In genomic region chr16:84737192-84737591, GRCh38 we compare ENCODE assay signal across 16 cellular contexts. TPM values are rescaled to one million over a fixed set of nuclear protein-coding genes. Genes with fewer than 3 reads are reported as not detected.
DNase-seq lines count a peak whose midpoint lies in the region; ATAC-seq and TF ChIP-seq lines count a peak whose summit lies in the region.
"Had no signal": no experiment of that assay in that cellular context is flagged by ENCODE, and none has a peak within 500 bp of the region (broad histone marks: within the 10 kb centered on the region; RNA-seq: fewer than 3 reads in every experiment).

No MANE protein-coding gene starts in this region.

- no peak overlapping the region for H2AFZ ChIP-seq in HCT116 (ENCODE audit: low read depth, low read length, poor library complexity, severe bottlenecking)

- intact Hi-C loops in HCT116 (cut with micrococcal nuclease) (no loop called here), psoas muscle (cut with DNase I) (loop anchor here in 1 of 2 donors (5.0 kb wide), 1 partner anchor 225 kb away; no protein-coding TSS in a partner anchor)

- CTCF ChIA-PET in HCT116 (lab: Charles Lee): interaction anchor here (0.8 to 6.0 kb wide), 8 partner anchors 10 to 231 kb away, joined by 3 to 71 read pairs (median 24); no protein-coding TSS in a partner anchor

- no peak for TF ChIP-seq EP300 in upper lobe of left lung (IDR thresholded peaks at IDR 0.05)

- POLR2A ChIA-PET in HCT116 (lab: Charles Lee): no interaction called here

- H3K9ac ChIP-seq in BLaER1 treated with 17β-estradiol and CSF1 and Interleukin-3, amounts not matched to agents 10 nM and 100 nM: 0 out of 22 replicates have a peak overlapping the region, but pooled peaks of 1 of the 11 experiments have one; percentile 14
- no peak overlapping the region for H3K9ac ChIP-seq in HCT116 (ENCODE audit: low read length)
- H3K9ac ChIP-seq in duodenal mucosa (ENCODE audit: low read depth in 1 of 2, low read length in 2 of 2): no peak overlapping the region

- no peak for ATAC-seq in HCT116
- ATAC-seq in psoas muscle: no peak
- ATAC-seq in upper lobe of left lung (ENCODE audit: low FRiP score in 2 of 2): no peak
- no peak for ATAC-seq in GM21381 (IDR thresholded peaks at IDR 0.05; ENCODE audit: unreplicated experiment)
- ATAC-seq: sciatic nerve had no signal

- RAD21 ChIA-PET in HCT116 (lab: Charles Lee; ENCODE audit: low non-redundant PET in 1 of 2, low total read pairs in 2 of 2, uncharacterized antibody in 2 of 2, unreplicated experiment in 2 of 2): no interaction called here

- TF ChIP-seq POLR2A in HCT116 (IDR thresholded peaks at IDR 0.05; ENCODE audit: borderline replicate concordance, extremely low read depth, insufficient read depth, insufficient read length) (no peak), upper lobe of left lung (IDR thresholded peaks at IDR 0.05) (no peak)

- H3K9me2 ChIP-seq in HCT116 (ENCODE audit: insufficient read depth): no peaks in the 10 kb centered on the region

- H3K36me3 ChIP-seq in BLaER1 treated with 17β-estradiol and CSF1 and Interleukin-3, amounts not matched to agents 10 nM and 100 nM: peaks cover 38 to 93% (median 72%) of the 10 kb centered on the region in 11 experiments
- H3K36me3 ChIP-seq in HCT116 (ENCODE audit: control insufficient read depth in 1 of 2, insufficient read depth in 2 of 2, low read length in 2 of 2) (peaks cover 3 to 20% of the 10 kb centered on the region in 2 experiments; a peak in 2 of 4 replicates), duodenal mucosa (ENCODE audit: control insufficient read depth in 1 of 2, insufficient read depth in 2 of 2, low read length in 2 of 2) (peaks cover 0 to 12% of the 10 kb centered on the region in 2 donors), psoas muscle (ENCODE audit: insufficient read depth in 1 of 2, low read depth in 1 of 2) (peaks cover 0 to 4% of the 10 kb centered on the region in 2 donors), upper lobe of left lung (peaks cover 0 to 13% (median 0%) of the 10 kb centered on the region in 4 donors)
- H3K36me3 ChIP-seq: vagina had no signal

- peaks cover 100% of the 10 kb centered on the region for H3K79me2 ChIP-seq in HCT116 (ENCODE audit: insufficient read depth, low read length)

- H4K20me1 ChIP-seq in BLaER1 treated with 17β-estradiol and CSF1 and Interleukin-3, amounts not matched to agents 10 nM and 100 nM: peaks cover 70 to 100% (median 100%) of the 10 kb centered on the region in 11 experiments
- peaks cover 45% of the 10 kb centered on the region; the same call in 1 of the 2 replicates for H4K20me1 ChIP-seq in HCT116 (ENCODE audit: insufficient read depth)

- H3K9me3 ChIP-seq in BLaER1 treated with 17β-estradiol and CSF1 and Interleukin-3, amounts not matched to agents 10 nM and 100 nM (replicated peaks in 1 of 11): peaks cover 0 to 11% (median 0%) of the 10 kb centered on the region in 11 experiments; a peak in 4 of 22 replicates
- H3K9me3 ChIP-seq in HCT116 (ENCODE audit: control insufficient read depth in 1 of 2, insufficient read depth in 1 of 2, low read depth in 1 of 2, low read length in 2 of 2) (no peaks in the 10 kb centered on the region), duodenal mucosa (ENCODE audit: control insufficient read depth in 1 of 2, low read length in 2 of 2) (no peaks in the 10 kb centered on the region), psoas muscle (no peaks in the 10 kb centered on the region), upper lobe of left lung (no peaks in the 10 kb centered on the region)
- H3K9me3 ChIP-seq: vagina had no signal

- peak overlapping the region in 3 of 11 experiments; percentile 9 to 54 (median 30); a peak in 2 of 22 replicates for H3K27ac ChIP-seq in BLaER1 treated with 17β-estradiol and CSF1 and Interleukin-3, amounts not matched to agents 10 nM and 100 nM
- peak overlapping the region; percentile 9; the same call in 1 of the 2 replicates for H3K27ac ChIP-seq in HCT116 (ENCODE audit: low read depth, low read length)
- peak overlapping the region; percentile 57 for H3K27ac ChIP-seq in duodenal mucosa (ENCODE audit: low read depth, low read length)
- H3K27ac ChIP-seq in psoas muscle: peak overlapping the region; percentile 27
- no peak overlapping the region for H3K27ac ChIP-seq in upper lobe of left lung

- no peak overlapping the region for H3K4me3 ChIP-seq in BLaER1 treated with 17β-estradiol and CSF1 and Interleukin-3, amounts not matched to agents 10 nM and 100 nM
- H3K4me3 ChIP-seq in HCT116 (replicated peaks in 1 of 2; ENCODE audit: low read depth in 1 of 2, low read length in 2 of 2) (no peak overlapping the region), duodenal mucosa (ENCODE audit: low read depth in 1 of 2, low read length in 2 of 2) (peak overlapping the region; percentile 11 to 17), psoas muscle (no peak overlapping the region), upper lobe of left lung (no peak overlapping the region)
- H3K4me3 ChIP-seq: vagina had no signal

- peak overlapping the region; percentile 26 to 72 (median 47); a peak in 20 of 22 replicates for H3K4me2 ChIP-seq in BLaER1 treated with 17β-estradiol and CSF1 and Interleukin-3, amounts not matched to agents 10 nM and 100 nM
- H3K4me2 ChIP-seq in HCT116 (ENCODE audit: low read length): no peak overlapping the region

- H3K27me3 ChIP-seq in BLaER1 treated with 17β-estradiol and CSF1 and Interleukin-3, amounts not matched to agents 10 nM and 100 nM: no peaks in the 10 kb centered on the region
- H3K27me3 ChIP-seq in HCT116 (ENCODE audit: insufficient read depth, low read length) (no peaks in the 10 kb centered on the region), duodenal mucosa (ENCODE audit: control insufficient read depth in 1 of 2, insufficient read depth in 2 of 2, low read length in 2 of 2) (no peaks in the 10 kb centered on the region), psoas muscle (ENCODE audit: insufficient read depth in 3 of 3, low read length in 2 of 3) (no peaks in the 10 kb centered on the region), upper lobe of left lung (no peaks in the 10 kb centered on the region)
- H3K27me3 ChIP-seq: vagina had no signal

- TF ChIP-seq CTCF in HCT116 (IDR thresholded peaks at IDR 0.05 in 2 of 3, conservative IDR thresholded peaks at IDR 0.05 in 1 of 3; ENCODE audit: borderline replicate concordance in 1 of 3, insufficient read depth in 1 of 3, low read depth in 2 of 3, low read length in 2 of 3): no peak
- no peak for TF ChIP-seq CTCF in psoas muscle (IDR thresholded peaks at IDR 0.05)
- no peak for TF ChIP-seq CTCF in upper lobe of left lung (IDR thresholded peaks at IDR 0.05)

- no TSS peak for BruUV-seq in HCT116 (replicated peaks; lab: Mats Ljungman, UMichigan)

- no peak for DNase-seq in HCT116 (ENCODE audit: low read depth, low spot score)
- no peak for DNase-seq in psoas muscle
- DNase-seq in RPMI8226: no peak
- DNase-seq in upper lobe of left lung: no peak
- DNase-seq: activated CD4-positive, alpha-beta T cell treated with anti-CD3 and anti-CD28 coated beads, Interleukin-2, amount 50 U/mL, for 48 hours; activated CD8-positive, alpha-beta memory T cell treated with anti-CD3 and anti-CD28 coated beads, Interleukin-2, amount 50 U/mL, for 48 hours; activated effector memory CD4-positive, alpha-beta T cell treated with anti-CD3 and anti-CD28 coated beads, Interleukin-2, amount 50 U/mL, for 16 hours; CD8-positive, alpha-beta memory T cell; mesenchymal stem cell; naive B cell; stimulated activated CD8-positive, alpha-beta memory T cell treated with anti-CD3 and anti-CD28 coated beads, Interleukin-4, amount 100 ng/mL, for 48 hours had no signal

- H3K4me1 ChIP-seq in BLaER1 treated with 17β-estradiol and CSF1 and Interleukin-3, amounts not matched to agents 10 nM and 100 nM: peaks cover 61 to 95% (median 79%) of the 10 kb centered on the region in 10 experiments
- H3K4me1 ChIP-seq in HCT116 (ENCODE audit: control insufficient read depth in 1 of 2, insufficient read depth in 2 of 2, low read length in 2 of 2): peaks cover 33 to 50% of the 10 kb centered on the region in 2 experiments
- H3K4me1 ChIP-seq in duodenal mucosa (ENCODE audit: control insufficient read depth in 1 of 2, insufficient read depth in 2 of 2, low read length in 2 of 2): peaks cover 58 to 61% of the 10 kb centered on the region in 2 donors
- peaks cover 40% of the 10 kb centered on the region for H3K4me1 ChIP-seq in psoas muscle
- peaks cover 39 to 71% (median 41%) of the 10 kb centered on the region in 4 donors for H3K4me1 ChIP-seq in upper lobe of left lung

- no peak for TF ChIP-seq RAD21 in HCT116 (IDR thresholded peaks at IDR 0.05; ENCODE audit: low read depth)

- 50 to 80% (median 71%) methylated on average over 5 of the region's 5 CpGs for WGBS in psoas muscle, 3 donors
- WGBS in upper lobe of left lung, 2 donors: 91 to 93% methylated on average over 5 of the region's 5 CpGs

TF ChIP-seq in HCT116, 20 proteins besides CTCF, POLR2A, EP300 and RAD21 (continues in another document):
- TF ChIP-seq EZH2phosphoT487 (IDR thresholded peaks at IDR 0.05; ENCODE audit: borderline replicate concordance) (no peak), ZBTB33 (IDR thresholded peaks at IDR 0.05; ENCODE audit: extremely low read depth, insufficient replicate concordance, low read length) (no peak)

RNA-seq across cellular contexts. Expression of gene USP10, which starts 37.4 kb away (rescaled TPM):
- total RNA-seq in HCT116 (2021; ENCODE audit: unreplicated experiment) (175 TPM), psoas muscle (10 to 100 TPM; 57.1 to 93.0 (median 78.9) TPM), upper lobe of left lung (10 to 100 TPM; 40.9 to 64.7 (median 51.5) TPM)
- 141 and 170 TPM in 2 replicates for polyA plus RNA-seq in HCT116 (2012)
- polyA plus RNA-seq in psoas muscle: 10 to 100 TPM; 33.9 to 69.5 (median 69.2) TPM

Comparison
In these comparisons a context has a peak if more than half of its experiments do, and no peak if none do; other contexts are left out.
1. H3K27ac ChIP-seq: peak in HCT116 (single experiment), duodenal mucosa (single experiment) and psoas muscle (single experiment); none in upper lobe of left lung (0 of 4).
2. H3K4me3 ChIP-seq: peak in duodenal mucosa (2 of 2); none in BLaER1 treated with 17β-estradiol and CSF1 and Interleukin-3, amounts not matched to agents 10 nM and 100 nM (0 of 10), HCT116 (0 of 2), psoas muscle (single experiment) and upper lobe of left lung (0 of 4).